Comparison of ENCODE assay signal across 19 cellular contexts in genomic region chr16:5398203-5398602, GRCh38.
DNase-seq lines count a peak whose midpoint lies in the region; ATAC-seq, FAIRE-seq and TF ChIP-seq lines count a peak whose summit lies in the region.
"Had no signal": no experiment of that assay in that cellular context is flagged by ENCODE, and none has a peak within 500 bp of the region (broad histone marks: within the 10 kb centered on the region; RNA-seq: fewer than 3 reads in every experiment).

No MANE protein-coding gene starts in this region.

- no peak overlapping the region for H3K4me2 ChIP-seq in neuronal stem cell (ENCODE audit: insufficient read depth, low read length, poor library complexity, severe bottlenecking)

- WGBS in neuronal stem cell (ENCODE audit: extremely low coverage in 2 of 2, insufficient read length in 2 of 2, insufficient replicate concordance in 1 of 2), 2 donors: no CpG with 5 or more reads among the region's 6 CpGs
- 83% methylated on average over 6 of the region's 6 CpGs for WGBS in suprapubic skin

- no peaks in the 10 kb centered on the region for H3K27me3 ChIP-seq in bronchial epithelial cell (ENCODE audit: control insufficient read depth, insufficient read depth, low read length)
- H3K27me3 ChIP-seq in neuronal stem cell (ENCODE audit: control insufficient read depth in 3 of 3, insufficient read depth in 3 of 3, low read depth in 1 of 3, low read length in 3 of 3): peaks cover 0 to 2% (median 0%) of the 10 kb centered on the region in 3 experiments
- no peaks in the 10 kb centered on the region for H3K27me3 ChIP-seq in upper lobe of right lung
- H3K27me3 ChIP-seq in suprapubic skin: no peaks in the 10 kb centered on the region

- DNase-seq in bronchial epithelial cell (ENCODE audit: low read depth) (no peak), neuronal stem cell (ENCODE audit: low spot score) (no peak), upper lobe of right lung (no peak), suprapubic skin (ENCODE audit: low spot score in 2 of 2) (no peak), D341Med (ENCODE audit: low spot score) (no peak), left colon (no peak)
- DNase-seq: C1 segment of cervical spinal cord; CD4-positive, alpha-beta memory T cell; COR-L47; DMS 273 treated with DMSO at 0.1 percent for 48 hours; DMS79; EL; GDM1; GM23248; H9 had no signal

- H3K36me3 ChIP-seq in bronchial epithelial cell (ENCODE audit: control insufficient read depth, insufficient read depth, low read length): no peaks in the 10 kb centered on the region
- no peaks in the 10 kb centered on the region for H3K36me3 ChIP-seq in neuronal stem cell (replicated peaks in 1 of 2; ENCODE audit: control insufficient read depth in 2 of 2, insufficient read depth in 2 of 2, low read length in 2 of 2)
- no peaks in the 10 kb centered on the region for H3K36me3 ChIP-seq in upper lobe of right lung
- H3K36me3 ChIP-seq in suprapubic skin: no peaks in the 10 kb centered on the region

- H2BK12ac ChIP-seq in neuronal stem cell (ENCODE audit: low read length): no peak overlapping the region

- TF ChIP-seq CTCF in bronchial epithelial cell (IDR thresholded peaks at IDR 0.05; ENCODE audit: insufficient read depth, low read length, severe bottlenecking): no peak
- no peak for TF ChIP-seq CTCF in upper lobe of right lung (IDR thresholded peaks at IDR 0.05)
- TF ChIP-seq CTCF in suprapubic skin (IDR thresholded peaks at IDR 0.05): no peak

- no peak overlapping the region for H3K14ac ChIP-seq in neuronal stem cell (ENCODE audit: low read length)

- intact Hi-C loops in upper lobe of right lung (cut with DNase I) (no loop called here), left colon (cut with DNase I, micrococcal nuclease) (no loop called here)

- no peak for TF ChIP-seq EP300 in suprapubic skin (IDR thresholded peaks at IDR 0.05)

- H2BK15ac ChIP-seq in neuronal stem cell (ENCODE audit: low read length): no peak overlapping the region

- H4K91ac ChIP-seq in neuronal stem cell (ENCODE audit: low read depth, low read length, poor library complexity): peak overlapping the region; percentile 87

- no peak overlapping the region for H2BK120ac ChIP-seq in neuronal stem cell (ENCODE audit: low read depth, low read length)

- H3K23ac ChIP-seq in neuronal stem cell (ENCODE audit: low read depth, low read length, poor library complexity): no peak overlapping the region

- no peaks in the 10 kb centered on the region for H3K79me1 ChIP-seq in neuronal stem cell (ENCODE audit: low read depth, low read length)

- H3K4me1 ChIP-seq in neuronal stem cell (ENCODE audit: control insufficient read depth in 2 of 2, insufficient read depth in 1 of 2, low read depth in 1 of 2, low read length in 2 of 2) (peaks cover 0 to 13% of the 10 kb centered on the region in 2 donors), upper lobe of right lung (no peaks in the 10 kb centered on the region), suprapubic skin (no peaks in the 10 kb centered on the region)

- no peak overlapping the region for H2BK5ac ChIP-seq in neuronal stem cell (ENCODE audit: low read length)

- no peak overlapping the region for H2AK5ac ChIP-seq in neuronal stem cell (ENCODE audit: low read depth, low read length)

- H3K27ac ChIP-seq in neuronal stem cell (replicated peaks; ENCODE audit: low read length): no peak overlapping the region
- no peak overlapping the region for H3K27ac ChIP-seq in upper lobe of right lung
- no peak overlapping the region for H3K27ac ChIP-seq in suprapubic skin
- H3K27ac ChIP-seq: GM23248 had no signal

- TF ChIP-seq POLR2A in suprapubic skin (IDR thresholded peaks at IDR 0.05): no peak

- no peak overlapping the region for H3K9ac ChIP-seq in neuronal stem cell (ENCODE audit: low read depth, low read length, poor library complexity)
- H3K9ac ChIP-seq: GM23248 had no signal

- no peak overlapping the region for H2AFZ ChIP-seq in neuronal stem cell (ENCODE audit: low read length)
- H2AFZ ChIP-seq: GM23248 had no signal

- H3K9me3 ChIP-seq in neuronal stem cell (replicated peaks in 1 of 2; ENCODE audit: control insufficient read depth in 2 of 2, insufficient read depth in 1 of 2, low read depth in 1 of 2, low read length in 2 of 2) (peaks cover 0 to 4% of the 10 kb centered on the region in 2 donors), upper lobe of right lung (no peaks in the 10 kb centered on the region), suprapubic skin (no peaks in the 10 kb centered on the region)

- H3K4me3 ChIP-seq in bronchial epithelial cell (ENCODE audit: low read depth, low read length) (no peak overlapping the region), neuronal stem cell (ENCODE audit: low read length in 2 of 2) (peak overlapping the region in 1 of 2 donors; percentile 55), upper lobe of right lung (no peak overlapping the region), suprapubic skin (no peak overlapping the region)
- H3K4me3 ChIP-seq: GM12878, GM23248 had no signal

- no peak overlapping the region for H3K18ac ChIP-seq in neuronal stem cell (ENCODE audit: low read length)

- FAIRE-seq in bronchial epithelial cell (lab: Jason Lieb, UNC): peak; percentile 96
- FAIRE-seq: D721Med, GM12878, GM19239 had no signal

- ATAC-seq in upper lobe of right lung (peak; percentile 24), left colon (no peak)
- ATAC-seq: GM12878, HCT116 had no signal

- no peak overlapping the region for H4K8ac ChIP-seq in neuronal stem cell (ENCODE audit: low read depth, low read length)

- peak overlapping the region; percentile 19 for H3K4ac ChIP-seq in neuronal stem cell (ENCODE audit: low read length)
